ENCODE assay signal across 20 cellular contexts in genomic region chr20:8255945-8256632, GRCh38.
DNase-seq lines count a peak whose midpoint lies in the region; ATAC-seq, FAIRE-seq and TF ChIP-seq lines count a peak whose summit lies in the region.
"Had no signal": no experiment of that assay in that cellular context is flagged by ENCODE, and none has a peak within 500 bp of the region (broad histone marks: within the 10 kb centered on the region; RNA-seq: fewer than 3 reads in every experiment).

No MANE protein-coding gene starts in this region.

- no peaks in the 10 kb centered on the region for H3K4me1 ChIP-seq in small intestine (ENCODE audit: control insufficient read depth in 2 of 2, insufficient read depth in 1 of 2, low read depth in 1 of 2, low read length in 1 of 2)
- H3K4me1 ChIP-seq in neuronal stem cell (ENCODE audit: control insufficient read depth in 2 of 2, insufficient read depth in 1 of 2, low read depth in 1 of 2, low read length in 2 of 2) = peaks cover 0 to 4% of the 10 kb centered on the region in 2 donors

- no peak overlapping the region for H3K27ac Mint-ChIP-seq in activated CD4-positive, alpha-beta T cell treated with anti-CD3 and anti-CD28 coated beads for 36 hours
- H3K27ac Mint-ChIP-seq: activated CD4-positive, alpha-beta T cell treated with anti-CD3 and anti-CD28 coated beads, Interleukin-2, amount 10 ng/mL, durations not matched to agents 24 days and 14 days; activated naive CD4-positive, alpha-beta T cell treated with anti-CD3 and anti-CD28 coated beads for 36 hours had no signal

- no peak overlapping the region for H2BK12ac ChIP-seq in neuronal stem cell (ENCODE audit: low read length)

- H3K27ac ChIP-seq in small intestine (ENCODE audit: low read depth in 1 of 2, low read length in 1 of 2) (no peak overlapping the region), dorsolateral prefrontal cortex (no peak overlapping the region), neuronal stem cell (replicated peaks; ENCODE audit: low read length) (no peak overlapping the region)
- H3K27ac ChIP-seq: sigmoid colon had no signal

- H4K91ac ChIP-seq in neuronal stem cell (ENCODE audit: low read depth, low read length, poor library complexity) = no peak overlapping the region

- H3K79me1 ChIP-seq in neuronal stem cell (ENCODE audit: low read depth, low read length) = no peaks in the 10 kb centered on the region

- peak; percentile 88 for DNase-seq in DMS153 (lab: John Stamatoyannopoulos, UW)
- DNase-seq in HT1080 (ENCODE audit: low read depth) = peak; percentile 41
- peak; percentile 81 for DNase-seq in NCI-H69 (lab: John Stamatoyannopoulos, UW)
- DNase-seq in iris pigment epithelial cell (ENCODE audit: low read depth) = peak; percentile 43
- DNase-seq in small intestine = no peak
- no peak for DNase-seq in activated CD4-positive, alpha-beta T cell treated with anti-CD3 and anti-CD28 coated beads for 36 hours
- DNase-seq in dorsolateral prefrontal cortex = no peak
- DNase-seq in neuronal stem cell (ENCODE audit: low spot score) = no peak
- DNase-seq: activated CD4-positive, alpha-beta T cell treated with anti-CD3 and anti-CD28 coated beads, Interleukin-2, amount 10 ng/mL, durations not matched to agents 24 days and 14 days; activated naive CD4-positive, alpha-beta T cell treated with anti-CD3 and anti-CD28 coated beads for 36 hours; activated T-cell treated with anti-CD3 and anti-CD28 coated beads for 4 hours; dermis blood vessel endothelial cell; GOT3; head of caudate nucleus; Kasumi-1; nucleus accumbens; SIG-M5; sigmoid colon had no signal

- POLR2A ChIA-PET in activated CD4-positive, alpha-beta T cell treated with anti-CD3 and anti-CD28 coated beads for 36 hours (lab: Charles Lee) = no interaction called here

- no peak overlapping the region for H2BK120ac ChIP-seq in neuronal stem cell (ENCODE audit: low read depth, low read length)

- H3K36me3 ChIP-seq in small intestine (ENCODE audit: control insufficient read depth in 2 of 2, insufficient read depth in 2 of 2, low read length in 2 of 2) (no peaks in the 10 kb centered on the region), neuronal stem cell (replicated peaks in 1 of 2; ENCODE audit: control insufficient read depth in 2 of 2, insufficient read depth in 2 of 2, low read length in 2 of 2) (no peaks in the 10 kb centered on the region)
- H3K36me3 ChIP-seq: sigmoid colon had no signal

- H3K36me3 Mint-ChIP-seq in activated CD4-positive, alpha-beta T cell treated with anti-CD3 and anti-CD28 coated beads for 36 hours (ENCODE audit: low read depth) = no peaks in the 10 kb centered on the region

- H4K8ac ChIP-seq in neuronal stem cell (ENCODE audit: low read depth, low read length) = no peak overlapping the region

- H3K4me3 Mint-ChIP-seq in activated CD4-positive, alpha-beta T cell treated with anti-CD3 and anti-CD28 coated beads for 36 hours = no peak overlapping the region
- H3K4me3 Mint-ChIP-seq: activated CD4-positive, alpha-beta T cell treated with anti-CD3 and anti-CD28 coated beads, Interleukin-2, amount 10 ng/mL, durations not matched to agents 24 days and 14 days; activated naive CD4-positive, alpha-beta T cell treated with anti-CD3 and anti-CD28 coated beads for 36 hours had no signal

- H3K4ac ChIP-seq in neuronal stem cell (ENCODE audit: low read length) = no peak overlapping the region

- TF ChIP-seq CTCF in dorsolateral prefrontal cortex (IDR thresholded peaks at IDR 0.05 in 54 of 56, conservative IDR thresholded peaks at IDR 0.05 in 2 of 56; ENCODE audit: low read depth in 1 of 56, partially characterized antibody in 56 of 56) = no peak

- no peak overlapping the region for H2BK5ac ChIP-seq in neuronal stem cell (ENCODE audit: low read length)

- H3K18ac ChIP-seq in neuronal stem cell (ENCODE audit: low read length) = no peak overlapping the region

- H3K9ac ChIP-seq in neuronal stem cell (ENCODE audit: low read depth, low read length, poor library complexity) = no peak overlapping the region

- H3K4me2 ChIP-seq in neuronal stem cell (ENCODE audit: insufficient read depth, low read length, poor library complexity, severe bottlenecking) = no peak overlapping the region

- H3K27me3 ChIP-seq in small intestine (ENCODE audit: control insufficient read depth in 2 of 2, insufficient read depth in 2 of 2, low read length in 2 of 2) = no peaks in the 10 kb centered on the region
- no peaks in the 10 kb centered on the region for H3K27me3 ChIP-seq in dorsolateral prefrontal cortex
- no peaks in the 10 kb centered on the region for H3K27me3 ChIP-seq in neuronal stem cell (ENCODE audit: control insufficient read depth in 3 of 3, insufficient read depth in 3 of 3, low read depth in 1 of 3, low read length in 3 of 3)
- H3K27me3 ChIP-seq: sigmoid colon had no signal

- no peak overlapping the region for H3K14ac ChIP-seq in neuronal stem cell (ENCODE audit: low read length)

- no peak overlapping the region for H2AFZ ChIP-seq in neuronal stem cell (ENCODE audit: low read length)

- intact Hi-C loops in activated CD4-positive, alpha-beta T cell treated with anti-CD3 and anti-CD28 coated beads for 36 hours (cut with DNase I, micrococcal nuclease) = no loop called here
- intact Hi-C loops in dorsolateral prefrontal cortex (cut with DNase I) = no loop called here

- CTCF ChIA-PET in activated CD4-positive, alpha-beta T cell treated with anti-CD3 and anti-CD28 coated beads for 36 hours (lab: Charles Lee) = no interaction called here

- H3K4me3 ChIP-seq in small intestine (ENCODE audit: low read depth in 1 of 2, low read length in 2 of 2) (no peak overlapping the region), dorsolateral prefrontal cortex (no peak overlapping the region), neuronal stem cell (ENCODE audit: low read length in 2 of 2) (no peak overlapping the region)
- H3K4me3 ChIP-seq: sigmoid colon had no signal

- no peak for ATAC-seq in activated CD4-positive, alpha-beta T cell treated with anti-CD3 and anti-CD28 coated beads for 36 hours
- ATAC-seq: esophagus mucosa had no signal

- H3K27me3 Mint-ChIP-seq in activated CD4-positive, alpha-beta T cell treated with anti-CD3 and anti-CD28 coated beads for 36 hours = no peaks in the 10 kb centered on the region
- H3K27me3 Mint-ChIP-seq: activated CD4-positive, alpha-beta T cell treated with anti-CD3 and anti-CD28 coated beads, Interleukin-2, amount 10 ng/mL, durations not matched to agents 24 days and 14 days had no signal

- no peaks in the 10 kb centered on the region for H3K4me1 Mint-ChIP-seq in activated CD4-positive, alpha-beta T cell treated with anti-CD3 and anti-CD28 coated beads for 36 hours
- H3K4me1 Mint-ChIP-seq: activated CD4-positive, alpha-beta T cell treated with anti-CD3 and anti-CD28 coated beads, Interleukin-2, amount 10 ng/mL, durations not matched to agents 24 days and 14 days had no signal

- H3K9me3 ChIP-seq in small intestine (ENCODE audit: control insufficient read depth, low read depth) (no peaks in the 10 kb centered on the region), neuronal stem cell (replicated peaks in 1 of 2; ENCODE audit: control insufficient read depth in 2 of 2, insufficient read depth in 1 of 2, low read depth in 1 of 2, low read length in 2 of 2) (no peaks in the 10 kb centered on the region)
- H3K9me3 ChIP-seq: sigmoid colon had no signal

- no peak overlapping the region for H2BK15ac ChIP-seq in neuronal stem cell (ENCODE audit: low read length)

- H3K9me3 Mint-ChIP-seq in activated CD4-positive, alpha-beta T cell treated with anti-CD3 and anti-CD28 coated beads for 36 hours (ENCODE audit: low read depth) = no peaks in the 10 kb centered on the region
- H3K9me3 Mint-ChIP-seq: activated CD4-positive, alpha-beta T cell treated with anti-CD3 and anti-CD28 coated beads, Interleukin-2, amount 10 ng/mL, durations not matched to agents 24 days and 14 days; activated naive CD4-positive, alpha-beta T cell treated with anti-CD3 and anti-CD28 coated beads for 36 hours had no signal

- 66 to 84% (median 82%) methylated on average over 3 of the region's 3 CpGs for WGBS in small intestine, 3 donors
- no CpG with 5 or more reads among the region's 3 CpGs for WGBS in neuronal stem cell (ENCODE audit: extremely low coverage in 2 of 2, insufficient read length in 2 of 2, insufficient replicate concordance in 1 of 2), 2 donors

- H2AK5ac ChIP-seq in neuronal stem cell (ENCODE audit: low read depth, low read length) = no peak overlapping the region

- no peak overlapping the region for H3K23ac ChIP-seq in neuronal stem cell (ENCODE audit: low read depth, low read length, poor library complexity)

- FAIRE-seq in small intestine (lab: Jason Lieb, UNC) = no peak
- FAIRE-seq: astrocyte had no signal

Comparison
In these comparisons a context has a peak if more than half of its experiments do, and no peak if none do; other contexts are left out.
1. DNase-seq: peak in DMS153 (single experiment), HT1080 (single experiment), NCI-H69 (single experiment) and iris pigment epithelial cell (single experiment); none in small intestine (single experiment), activated CD4-positive, alpha-beta T cell treated with anti-CD3 and anti-CD28 coated beads for 36 hours (single experiment), dorsolateral prefrontal cortex (0 of 10) and neuronal stem cell (single experiment).